1 cellular context compared by ENCODE assay signal in genomic region chr20:53833333-53834043, GRCh38.
TF ChIP-seq lines count a peak whose summit lies in the region.

No MANE protein-coding gene starts in this region.

TF ChIP-seq in IMR-90, 13 proteins besides CTCF, POLR2A, EP300 and RAD21 (continued from another document):
- TF ChIP-seq USF2 (IDR thresholded peaks at IDR 0.05; ENCODE audit: low read depth, low read length) (no peak), FOS (IDR thresholded peaks at IDR 0.05; ENCODE audit: low read depth, low read length) (no peak), MXI1 (IDR thresholded peaks at IDR 0.05; ENCODE audit: borderline replicate concordance, low read depth, low read length) (no peak), SMC3 (IDR thresholded peaks at IDR 0.05; ENCODE audit: low read depth, low read length) (no peak), MAFK (IDR thresholded peaks at IDR 0.05; ENCODE audit: low read depth, low read length) (no peak), RFX5 (IDR thresholded peaks at IDR 0.05; ENCODE audit: low read depth, low read length) (no peak), CHD1 (IDR thresholded peaks at IDR 0.05; ENCODE audit: low read depth, low read length) (no peak), ELK1 (IDR thresholded peaks at IDR 0.05; ENCODE audit: borderline replicate concordance, low read depth, low read length) (no peak), NFE2L2 (IDR thresholded peaks at IDR 0.05; ENCODE audit: low read depth, low read length) (no peak), CEBPB (IDR thresholded peaks at IDR 0.05; ENCODE audit: low read depth, low read length) (no peak), RCOR1 (IDR thresholded peaks at IDR 0.05; ENCODE audit: insufficient replicate concordance, low read length) (no peak)
TF ChIP-seq in IMR-90: peak in this region for 0.
